Comparison of ENCODE assay signal across 8 cellular contexts in genomic region chr7:158829342-158830210, GRCh38. TPM values are rescaled to one million over a fixed set of nuclear protein-coding genes. Genes with fewer than 3 reads are reported as not detected.
DNase-seq lines count a peak whose midpoint lies in the region; ATAC-seq and TF ChIP-seq lines count a peak whose summit lies in the region.

A gene with protein sequence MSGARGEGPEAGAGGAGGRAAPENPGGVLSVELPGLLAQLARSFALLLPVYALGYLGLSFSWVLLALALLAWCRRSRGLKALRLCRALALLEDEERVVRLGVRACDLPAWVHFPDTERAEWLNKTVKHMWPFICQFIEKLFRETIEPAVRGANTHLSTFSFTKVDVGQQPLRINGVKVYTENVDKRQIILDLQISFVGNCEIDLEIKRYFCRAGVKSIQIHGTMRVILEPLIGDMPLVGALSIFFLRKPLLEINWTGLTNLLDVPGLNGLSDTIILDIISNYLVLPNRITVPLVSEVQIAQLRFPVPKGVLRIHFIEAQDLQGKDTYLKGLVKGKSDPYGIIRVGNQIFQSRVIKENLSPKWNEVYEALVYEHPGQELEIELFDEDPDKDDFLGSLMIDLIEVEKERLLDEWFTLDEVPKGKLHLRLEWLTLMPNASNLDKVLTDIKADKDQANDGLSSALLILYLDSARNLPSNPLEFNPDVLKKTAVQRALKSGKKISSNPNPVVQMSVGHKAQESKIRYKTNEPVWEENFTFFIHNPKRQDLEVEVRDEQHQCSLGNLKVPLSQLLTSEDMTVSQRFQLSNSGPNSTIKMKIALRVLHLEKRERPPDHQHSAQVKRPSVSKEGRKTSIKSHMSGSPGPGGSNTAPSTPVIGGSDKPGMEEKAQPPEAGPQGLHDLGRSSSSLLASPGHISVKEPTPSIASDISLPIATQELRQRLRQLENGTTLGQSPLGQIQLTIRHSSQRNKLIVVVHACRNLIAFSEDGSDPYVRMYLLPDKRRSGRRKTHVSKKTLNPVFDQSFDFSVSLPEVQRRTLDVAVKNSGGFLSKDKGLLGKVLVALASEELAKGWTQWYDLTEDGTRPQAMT (minus strand): TSS chr7:158829509. CDS start chr7:158829418, 91 bp downstream.

- H4K20me1 ChIP-seq in IMR-90 (ENCODE audit: insufficient read depth, low read length): peaks cover 13% of the 10 kb centered on the region; the same call in 1 of the 2 replicates

- H3K9me3 ChIP-seq in IMR-90 (ENCODE audit: control insufficient read depth, insufficient read depth, low read length): no peaks in the 10 kb centered on the region
- H3K9me3 ChIP-seq in muscle layer of colon (ENCODE audit: low read length): no peaks in the 10 kb centered on the region

- no peaks in the 10 kb centered on the region for H3K27me3 ChIP-seq in IMR-90 (ENCODE audit: control insufficient read depth, insufficient read depth, low read length)
- no peaks in the 10 kb centered on the region for H3K27me3 ChIP-seq in muscle layer of colon (ENCODE audit: control insufficient read depth in 1 of 2, insufficient read depth in 2 of 2, low read length in 2 of 2)

- H2BK5ac ChIP-seq in IMR-90 (ENCODE audit: low read depth, low read length, poor library complexity, severe bottlenecking): peak within 1 kb of the TSS; percentile 81

- peak within 1 kb of the TSS; percentile 51; the same call in 1 of the 2 replicates for H3K56ac ChIP-seq in IMR-90 (ENCODE audit: extremely low read depth, insufficient read depth, low read length)

- TF ChIP-seq RAD21 in IMR-90 (IDR thresholded peaks at IDR 0.05; ENCODE audit: low read length): peak; percentile 35

- H3K4me1 ChIP-seq in IMR-90 (ENCODE audit: control insufficient read depth, insufficient read depth, low read length) (peaks cover 3% of the 10 kb centered on the region; the same call in 1 of the 2 replicates), muscle layer of colon (ENCODE audit: insufficient read depth, low read length) (peaks cover 18% of the 10 kb centered on the region)

- peak within 1 kb of the TSS; percentile 14; the same call in 1 of the 2 replicates for H3K23ac ChIP-seq in IMR-90 (ENCODE audit: low read depth, low read length)

- dilution Hi-C loops in IMR-90 (cut with HindIII; ENCODE audit: low sequenced_read_pairs, unreplicated experiment): no loop called here

- H3K27ac ChIP-seq in IMR-90 (ENCODE audit: insufficient read depth, low read length): peak within 1 kb of the TSS; percentile 71
- H3K27ac ChIP-seq in muscle layer of colon (ENCODE audit: low read depth, low read length): peak within 1 kb of the TSS; percentile 93

- peak within 1 kb of the TSS; percentile 18 for H3K14ac ChIP-seq in IMR-90 (replicated peaks; ENCODE audit: low read depth, low read length)

- H3K79me1 ChIP-seq in IMR-90 (ENCODE audit: low read depth in 1 of 2, low read length in 2 of 2): peaks cover 4 to 19% of the 10 kb centered on the region in 2 experiments; a peak in 3 of 4 replicates

- H3K4me3 ChIP-seq in IMR-90 (ENCODE audit: insufficient read depth, low read depth, low read length): peak within 1 kb of the TSS; percentile 86
- H3K4me3 ChIP-seq in epithelial cell of proximal tubule (ENCODE audit: low read depth, low read length): peak within 1 kb of the TSS; percentile 88
- H3K4me3 ChIP-seq in muscle layer of colon (ENCODE audit: low read depth in 1 of 2, low read length in 2 of 2): peak within 1 kb of the TSS; percentile 88 to 97

- peak within 1 kb of the TSS; percentile 23; the same call in 1 of the 2 replicates for H4K5ac ChIP-seq in IMR-90 (ENCODE audit: low read depth, low read length)

- H2AK5ac ChIP-seq in IMR-90 (ENCODE audit: low read depth, low read length): 0 out of 2 replicates have a peak within 1 kb of the TSS, but pooled peaks have one; percentile 26

- H4K8ac ChIP-seq in IMR-90 (ENCODE audit: low read depth in 2 of 2, low read length in 2 of 2): peak within 1 kb of the TSS; percentile 14 to 95; a peak in 3 of 4 replicates

- no peak within 1 kb of the TSS for H2BK20ac ChIP-seq in IMR-90 (ENCODE audit: low read depth, low read length)

- H2AFZ ChIP-seq in IMR-90 (replicated peaks; ENCODE audit: low read length, poor library complexity): peak within 1 kb of the TSS; percentile 99

- intact Hi-C loops in IMR-90 (cut with micrococcal nuclease): loop anchor here (1.0 to 10.0 kb wide), 8 partner anchors 27 to 215 kb away; partner anchors contain the start of genes DYNC2I1 and NCAPG2

- BruUV-seq in IMR-90 (replicated peaks; lab: Mats Ljungman, UMichigan): no TSS peak

- H3K4ac ChIP-seq in IMR-90 (ENCODE audit: low read depth, low read length): peak within 1 kb of the TSS; percentile 51

- peak within 1 kb of the TSS; percentile 76 for H3K4me2 ChIP-seq in IMR-90 (ENCODE audit: low read depth, low read length)

- ATAC-seq in GM21528 (IDR thresholded peaks at IDR 0.05; ENCODE audit: low FRiP score, unreplicated experiment): peak; percentile 80
- ATAC-seq in IMR-90 (ENCODE audit: low read depth): peak; percentile 87

- peak; percentile 35 for TF ChIP-seq CTCF in IMR-90 (conservative IDR thresholded peaks at IDR 0.05; ENCODE audit: low read depth, low read length)
- peak; percentile 20 for TF ChIP-seq CTCF in epithelial cell of proximal tubule (conservative IDR thresholded peaks at IDR 0.05; ENCODE audit: low read depth, low read length)

- H3K18ac ChIP-seq in IMR-90 (ENCODE audit: low read depth, low read length): peak within 1 kb of the TSS; percentile 2; the same call in 1 of the 2 replicates

- peak within 1 kb of the TSS; percentile 97 for H2AK9ac ChIP-seq in IMR-90 (replicated peaks; ENCODE audit: low read depth, low read length, poor library complexity)

- in situ Hi-C loops in IMR-90 (cut with MboI; ENCODE audit: low sequenced_read_pairs): no loop called here

- H3K9ac ChIP-seq in IMR-90 (ENCODE audit: low read depth, low read length) (peak within 1 kb of the TSS; percentile 90), muscle layer of colon (ENCODE audit: low read length) (peak within 1 kb of the TSS; percentile 96)

- WGBS in IMR-90 (ENCODE audit: extremely low coverage in 2 of 2, insufficient read length in 1 of 2), 2 experiments: 0% methylated on average over 76 of the region's 120 CpGs; no CpG with 5 or more reads in 1 of the 2 experiments

- POLR2A ChIA-PET in IMR-90 (lab: Charles Lee; ENCODE audit: unreplicated experiment): interaction anchor here (0.6 kb wide), 1 partner anchor 134 kb away, joined by 3 read pairs; no protein-coding TSS in a partner anchor

- H4K91ac ChIP-seq in IMR-90 (ENCODE audit: insufficient read depth, low read depth, low read length): peak within 1 kb of the TSS; percentile 65

- TF ChIP-seq POLR2A in IMR-90 (IDR thresholded peaks at IDR 0.05; ENCODE audit: low read depth, low read length): peak; percentile 94

- peaks cover 4% of the 10 kb centered on the region; the same call in 1 of the 2 replicates for H3K9me1 ChIP-seq in IMR-90 (ENCODE audit: insufficient read depth, low read length)

- DNase-seq in DMS153 (lab: John Stamatoyannopoulos, UW) (peak; percentile 89), IMR-90 (peak; percentile 96), OCI-M2 (lab: John Stamatoyannopoulos, UW; ENCODE audit: unreplicated experiment) (peak; percentile 85), activated T-cell treated with anti-CD3 and anti-CD28 coated beads for 48 hours (ENCODE audit: low read depth) (peak; percentile 100), epithelial cell of proximal tubule (ENCODE audit: low read depth) (peak; percentile 40)
- peak; percentile 96 to 99 for DNase-seq in stimulated activated CD8-positive, alpha-beta memory T cell treated with anti-CD3 and anti-CD28 coated beads, Interleukin-7, amount 100 ng/mL, for 4 hours (ENCODE audit: low read depth in 2 of 2)

- no peak within 1 kb of the TSS for H2BK15ac ChIP-seq in IMR-90 (ENCODE audit: low read depth, low read length)

- peak within 1 kb of the TSS; percentile 69; the same call in 1 of the 2 replicates for H2BK120ac ChIP-seq in IMR-90 (ENCODE audit: low read depth, low read length)

- CTCF ChIA-PET in IMR-90 (lab: Yijun Ruan, JAX): interaction anchor here (0.7 to 1.1 kb wide), 3 partner anchors 16 to 51 kb away, joined by 3 read pairs; no protein-coding TSS in a partner anchor

- H3K36me3 ChIP-seq in IMR-90 (ENCODE audit: control insufficient read depth, insufficient read depth, low read length) (no peaks in the 10 kb centered on the region), muscle layer of colon (ENCODE audit: insufficient read depth, low read length) (no peaks in the 10 kb centered on the region)

TF ChIP-seq in IMR-90, 13 proteins besides CTCF, POLR2A, EP300 and RAD21 (continues in another document):
- TF ChIP-seq CEBPB (IDR thresholded peaks at IDR 0.05; ENCODE audit: low read depth, low read length): peak; percentile 54
- TF ChIP-seq RCOR1 (IDR thresholded peaks at IDR 0.05; ENCODE audit: insufficient replicate concordance, low read length): no peak
- no peak for TF ChIP-seq NFE2L2 (IDR thresholded peaks at IDR 0.05; ENCODE audit: low read depth, low read length)
- TF ChIP-seq, protein P1, sequence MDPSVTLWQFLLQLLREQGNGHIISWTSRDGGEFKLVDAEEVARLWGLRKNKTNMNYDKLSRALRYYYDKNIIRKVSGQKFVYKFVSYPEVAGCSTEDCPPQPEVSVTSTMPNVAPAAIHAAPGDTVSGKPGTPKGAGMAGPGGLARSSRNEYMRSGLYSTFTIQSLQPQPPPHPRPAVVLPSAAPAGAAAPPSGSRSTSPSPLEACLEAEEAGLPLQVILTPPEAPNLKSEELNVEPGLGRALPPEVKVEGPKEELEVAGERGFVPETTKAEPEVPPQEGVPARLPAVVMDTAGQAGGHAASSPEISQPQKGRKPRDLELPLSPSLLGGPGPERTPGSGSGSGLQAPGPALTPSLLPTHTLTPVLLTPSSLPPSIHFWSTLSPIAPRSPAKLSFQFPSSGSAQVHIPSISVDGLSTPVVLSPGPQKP (IDR thresholded peaks at IDR 0.05; ENCODE audit: borderline replicate concordance, low read depth, low read length): no peak
- TF ChIP-seq USF2 (IDR thresholded peaks at IDR 0.05; ENCODE audit: low read depth, low read length): peak; percentile 34
- peak; percentile 99 for TF ChIP-seq MAZ (IDR thresholded peaks at IDR 0.05; ENCODE audit: borderline replicate concordance, low read depth, low read length)
- TF ChIP-seq SMC3 (IDR thresholded peaks at IDR 0.05; ENCODE audit: low read depth, low read length): no peak
- peak; percentile 68 for TF ChIP-seq FOS (IDR thresholded peaks at IDR 0.05; ENCODE audit: low read depth, low read length)

RNA-seq across cellular contexts. Expression of the gene that starts here (rescaled TPM):
- 64.4 and 69.9 TPM in 2 replicates for total RNA-seq in IMR-90 (2012; rRNA removed)
- polyA plus RNA-seq in IMR-90 (2012; rRNA removed): 23.7 and 26.7 TPM in 2 replicates
- polyA plus RNA-seq in IMR-90 (2012; cell fraction: cytosol; rRNA removed): 7.2 and 17.1 TPM in 2 replicates
- polyA plus RNA-seq in IMR-90 (2012; cell fraction: nucleus; rRNA removed; ENCODE audit: low replicate concordance): 19.8 and 30.4 TPM in 2 replicates
- 43.4 and 50.1 TPM in 2 replicates for total RNA-seq in epithelial cell of proximal tubule

Comparison
In these comparisons a context has a peak if more than half of its experiments do, and no peak if none do; other contexts are left out.
1. Peak in every context shown above with its lines: DNase-seq, ATAC-seq, H3K4me3 ChIP-seq and H3K27ac ChIP-seq.
2. DNase-seq: peak in every context shown above with its lines; median percentile 100 in activated T-cell treated with anti-CD3 and anti-CD28 coated beads for 48 hours; 98 in stimulated activated CD8-positive, alpha-beta memory T cell treated with anti-CD3 and anti-CD28 coated beads, Interleukin-7, amount 100 ng/mL, for 4 hours; 96 in IMR-90; 89 in DMS153; 85 in OCI-M2; 40 in epithelial cell of proximal tubule.